Comparison of ENCODE assay signal across 21 cellular contexts in the genomic region with DNA sequence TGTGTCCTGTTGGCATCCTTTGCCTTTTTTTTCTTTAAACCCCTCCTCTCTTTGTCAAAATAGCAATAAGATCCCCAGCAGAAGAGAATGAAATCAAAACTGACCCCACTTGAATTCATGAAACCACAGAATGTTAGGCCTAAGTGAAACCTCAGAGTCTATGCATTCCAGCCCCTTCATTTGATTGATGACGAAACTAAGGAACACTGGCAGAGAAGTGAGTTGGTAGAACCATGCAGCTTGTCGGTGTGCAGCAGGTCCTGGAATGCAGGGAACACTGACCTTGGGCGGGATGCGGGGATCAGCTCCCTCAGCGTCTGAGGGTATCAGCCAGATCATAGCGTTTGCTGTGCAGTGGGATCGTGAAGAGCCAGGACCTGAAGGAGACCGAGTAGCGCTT. TPM values are rescaled to one million over a fixed set of nuclear protein-coding genes. Genes with fewer than 3 reads are reported as not detected.
A peak's percentile ranks its signal among the peaks of the same experiment; 100 is the strongest.
DNase-seq lines count a peak whose midpoint lies in the region; ATAC-seq, FAIRE-seq and TF ChIP-seq lines count a peak whose summit lies in the region.
"Had no signal": no experiment of that assay in that cellular context is flagged by ENCODE, and none has a peak within 500 bp of the region (broad histone marks: within the 10 kb centered on the region; RNA-seq: fewer than 3 reads in every experiment).

No MANE protein-coding gene starts in this region.

- no peak overlapping the region for H3K4me3 ChIP-seq in AG10803 (ENCODE audit: low read length)
- H3K4me3 ChIP-seq in mesenchymal stem cell (ENCODE audit: insufficient read depth in 1 of 2, low read depth in 1 of 2, low read length in 2 of 2) = no peak overlapping the region
- no peak overlapping the region for H3K4me3 ChIP-seq in CD8-positive, alpha-beta memory T cell (ENCODE audit: low read length)
- H3K4me3 ChIP-seq: A549, lung, skin epidermis had no signal

- H3K9ac ChIP-seq in mesenchymal stem cell (ENCODE audit: low read length) = no peak overlapping the region

- H3K9me3 Mint-ChIP-seq in activated CD8-positive, alpha-beta T cell treated with anti-CD3 and anti-CD28 coated beads, Interleukin-2, amount 10 ng/mL, durations not matched to agents 7 days and 5 days (ENCODE audit: insufficient read depth) = no peaks in the 10 kb centered on the region
- no peaks in the 10 kb centered on the region for H3K9me3 Mint-ChIP-seq in CD8-positive, alpha-beta memory T cell
- H3K9me3 Mint-ChIP-seq: activated naive CD8-positive, alpha-beta T cell treated with anti-CD3 and anti-CD28 coated beads, Interleukin-2, amount 10 ng/mL, durations not matched to agents 7 days and 5 days; activated T-cell treated with anti-CD3 and anti-CD28 coated beads, Interleukin-2, amount 50 U/mL, for 24 hours had no signal

- H2BK15ac ChIP-seq in mesenchymal stem cell (ENCODE audit: low read depth, poor library complexity, severe bottlenecking) = no peak overlapping the region

- WGBS in mesenchymal stem cell = 75% methylated on average over 9 of the region's 9 CpGs

- H2BK120ac ChIP-seq in mesenchymal stem cell (ENCODE audit: low read depth, low read length) = no peak overlapping the region

- H2BK5ac ChIP-seq in mesenchymal stem cell (ENCODE audit: low read depth, low read length, poor library complexity, severe bottlenecking) = no peak overlapping the region

- no peaks in the 10 kb centered on the region for H3K36me3 ChIP-seq in mesenchymal stem cell (ENCODE audit: control insufficient read depth in 1 of 2, insufficient read depth in 2 of 2, low read depth in 1 of 2, low read length in 2 of 2)
- H3K36me3 ChIP-seq in CD8-positive, alpha-beta memory T cell (ENCODE audit: insufficient read depth, low read length) = no peaks in the 10 kb centered on the region

- no peaks in the 10 kb centered on the region for H3K4me1 ChIP-seq in mesenchymal stem cell (ENCODE audit: control insufficient read depth, insufficient read depth, low read depth, low read length)
- H3K4me1 ChIP-seq in CD8-positive, alpha-beta memory T cell (ENCODE audit: insufficient read depth, low read length) = no peaks in the 10 kb centered on the region
- H3K4me1 ChIP-seq: A549 had no signal

- CTCF ChIA-PET in activated CD8-positive, alpha-beta T cell treated with anti-CD3 and anti-CD28 coated beads, Interleukin-2, amount 10 ng/mL, durations not matched to agents 7 days and 5 days (lab: Charles Lee) = interaction anchor here (1.0 to 2.1 kb wide), 3 partner anchors 26 to 242 kb away, joined by 3 to 5 read pairs (median 3); no protein-coding TSS in a partner anchor
- CTCF ChIA-PET in CD8-positive, alpha-beta memory T cell (lab: Charles Lee) = no interaction called here

- no peak overlapping the region for H3K4ac ChIP-seq in mesenchymal stem cell (ENCODE audit: low read depth in 1 of 2, low read length in 2 of 2)

- no peak for FAIRE-seq in HTR-8/SVneo (lab: Jason Lieb, UNC)
- FAIRE-seq: A549, H54 had no signal

- ATAC-seq in activated CD8-positive, alpha-beta T cell treated with anti-CD3 and anti-CD28 coated beads, Interleukin-2, amount 10 ng/mL, durations not matched to agents 7 days and 5 days = no peak
- ATAC-seq in HG02588 (IDR thresholded peaks at IDR 0.05; ENCODE audit: unreplicated experiment) = no peak
- ATAC-seq: A549 had no signal

- H3K36me3 Mint-ChIP-seq in activated CD8-positive, alpha-beta T cell treated with anti-CD3 and anti-CD28 coated beads, Interleukin-2, amount 10 ng/mL, durations not matched to agents 7 days and 5 days (ENCODE audit: low read depth) = peaks cover 24% of the 10 kb centered on the region
- peaks cover 0 to 2% (median 0%) of the 10 kb centered on the region in 3 donors for H3K36me3 Mint-ChIP-seq in CD8-positive, alpha-beta memory T cell

- no peak overlapping the region for H3K18ac ChIP-seq in mesenchymal stem cell (ENCODE audit: low read depth in 1 of 2, low read length in 2 of 2)

- no peaks in the 10 kb centered on the region for H3K9me3 ChIP-seq in mesenchymal stem cell (ENCODE audit: control insufficient read depth, low read length)
- no peaks in the 10 kb centered on the region for H3K9me3 ChIP-seq in CD8-positive, alpha-beta memory T cell (ENCODE audit: low read length)
- H3K9me3 ChIP-seq: A549 had no signal

- no peak for TF ChIP-seq CTCF in AG10803 (conservative IDR thresholded peaks at IDR 0.05; ENCODE audit: low read length)

- H3K4me1 Mint-ChIP-seq in activated CD8-positive, alpha-beta T cell treated with anti-CD3 and anti-CD28 coated beads, Interleukin-2, amount 10 ng/mL, durations not matched to agents 7 days and 5 days (ENCODE audit: low read depth) = peaks cover 38% of the 10 kb centered on the region
- peaks cover 0 to 8% (median 0%) of the 10 kb centered on the region in 3 donors for H3K4me1 Mint-ChIP-seq in CD8-positive, alpha-beta memory T cell

- no peak overlapping the region for H3K4me2 ChIP-seq in mesenchymal stem cell (ENCODE audit: low read length, poor library complexity, severe bottlenecking)
- H3K4me2 ChIP-seq: A549 had no signal

- no peak overlapping the region for H2BK12ac ChIP-seq in mesenchymal stem cell (ENCODE audit: low read length in 2 of 2)

- peak; percentile 12 for DNase-seq in AG10803 (ENCODE audit: low read depth)
- peak; percentile 7 for DNase-seq in HTR-8/SVneo (ENCODE audit: insufficient read length, low spot score)
- peak; percentile 82 for DNase-seq in amniotic epithelial cell (ENCODE audit: low read depth)
- DNase-seq in mesenchymal stem cell = peak; percentile 14
- no peak for DNase-seq in activated CD8-positive, alpha-beta T cell treated with anti-CD3 and anti-CD28 coated beads, Interleukin-2, amount 10 ng/mL, durations not matched to agents 7 days and 5 days
- DNase-seq in ecto neural progenitor cell (ENCODE audit: low spot score) = no peak
- no peak for DNase-seq in CD8-positive, alpha-beta memory T cell
- DNase-seq: activated CD4-positive, alpha-beta memory T cell treated with anti-CD3 and anti-CD28 coated beads for 36 hours; activated naive CD8-positive, alpha-beta T cell treated with anti-CD3 and anti-CD28 coated beads, Interleukin-2, amount 10 ng/mL, durations not matched to agents 7 days and 5 days; activated T-cell treated with anti-CD3 and anti-CD28 coated beads, Interleukin-2, amount 50 U/mL, for 24 hours; central memory CD4-positive, alpha-beta T cell; effector CD8-positive, alpha-beta T cell; NCI-H2081 treated with DMSO at 0.1 percent for 48 hours; NCI-H524 treated with DMSO at 0.1 percent for 48 hours; stimulated activated CD4-positive, alpha-beta T cell treated with anti-CD3 and anti-CD28 coated beads, Interleukin-4, amount 100 ng/mL, for 1 hour had no signal

- no peak overlapping the region for H3K23ac ChIP-seq in mesenchymal stem cell (ENCODE audit: low read length in 2 of 2)

- POLR2A ChIA-PET in activated CD8-positive, alpha-beta T cell treated with anti-CD3 and anti-CD28 coated beads, Interleukin-2, amount 10 ng/mL, durations not matched to agents 7 days and 5 days (lab: Charles Lee) = no interaction called here
- POLR2A ChIA-PET in CD8-positive, alpha-beta memory T cell (lab: Charles Lee) = no interaction called here

- H3K79me1 ChIP-seq in mesenchymal stem cell (replicated peaks; ENCODE audit: low read length, poor library complexity, severe bottlenecking) = no peaks in the 10 kb centered on the region

- H3K27me3 ChIP-seq in mesenchymal stem cell (ENCODE audit: control insufficient read depth in 1 of 2, insufficient read depth in 1 of 2, low read length in 2 of 2) = peaks cover 0 to 8% of the 10 kb centered on the region in 2 experiments
- no peaks in the 10 kb centered on the region for H3K27me3 ChIP-seq in CD8-positive, alpha-beta memory T cell (ENCODE audit: insufficient read depth, low read length, poor library complexity, severe bottlenecking)

- H3K4me3 Mint-ChIP-seq in activated CD8-positive, alpha-beta T cell treated with anti-CD3 and anti-CD28 coated beads, Interleukin-2, amount 10 ng/mL, durations not matched to agents 7 days and 5 days = no peak overlapping the region
- H3K4me3 Mint-ChIP-seq in CD8-positive, alpha-beta memory T cell = no peak overlapping the region
- H3K4me3 Mint-ChIP-seq: activated CD4-positive, alpha-beta memory T cell treated with anti-CD3 and anti-CD28 coated beads for 36 hours; activated naive CD8-positive, alpha-beta T cell treated with anti-CD3 and anti-CD28 coated beads, Interleukin-2, amount 10 ng/mL, durations not matched to agents 7 days and 5 days; activated T-cell treated with anti-CD3 and anti-CD28 coated beads, Interleukin-2, amount 50 U/mL, for 24 hours; CD14-positive monocyte had no signal

- H3K27me3 Mint-ChIP-seq in activated CD8-positive, alpha-beta T cell treated with anti-CD3 and anti-CD28 coated beads, Interleukin-2, amount 10 ng/mL, durations not matched to agents 7 days and 5 days (ENCODE audit: low read depth) = no peaks in the 10 kb centered on the region
- H3K27me3 Mint-ChIP-seq in CD8-positive, alpha-beta memory T cell = peaks cover 0 to 5% of the 10 kb centered on the region in 2 donors
- H3K27me3 Mint-ChIP-seq: activated naive CD8-positive, alpha-beta T cell treated with anti-CD3 and anti-CD28 coated beads, Interleukin-2, amount 10 ng/mL, durations not matched to agents 7 days and 5 days had no signal

- no peak overlapping the region for H3K27ac Mint-ChIP-seq in activated CD8-positive, alpha-beta T cell treated with anti-CD3 and anti-CD28 coated beads, Interleukin-2, amount 10 ng/mL, durations not matched to agents 7 days and 5 days
- H3K27ac Mint-ChIP-seq in CD8-positive, alpha-beta memory T cell = no peak overlapping the region
- H3K27ac Mint-ChIP-seq: activated CD4-positive, alpha-beta memory T cell treated with anti-CD3 and anti-CD28 coated beads for 36 hours; activated T-cell treated with anti-CD3 and anti-CD28 coated beads, Interleukin-2, amount 50 U/mL, for 24 hours had no signal

- H2AFZ ChIP-seq in mesenchymal stem cell (ENCODE audit: low read depth, low read length) = no peak overlapping the region

- no peak overlapping the region for H3K14ac ChIP-seq in mesenchymal stem cell (ENCODE audit: low read length in 2 of 2)

- no peak overlapping the region for H4K8ac ChIP-seq in mesenchymal stem cell (ENCODE audit: low read length)

- H4K91ac ChIP-seq in mesenchymal stem cell (ENCODE audit: low read length) = no peak overlapping the region

- H2AK5ac ChIP-seq in mesenchymal stem cell (ENCODE audit: low read length, severe bottlenecking) = no peak overlapping the region

- H3K27ac ChIP-seq in mesenchymal stem cell (ENCODE audit: low read length, poor library complexity, severe bottlenecking) = no peak overlapping the region
- no peak overlapping the region for H3K27ac ChIP-seq in CD8-positive, alpha-beta memory T cell (ENCODE audit: low read depth, low read length)
- H3K27ac ChIP-seq: A549, skin epidermis had no signal

RNA-seq across cellular contexts. Expression of a gene that starts 57.5 kb away (rescaled TPM):
- polyA plus RNA-seq in mesenchymal stem cell (2013, experiment 1 of 2) = 1.1 TPM
- 1.0 TPM for polyA plus RNA-seq in mesenchymal stem cell (2013, experiment 2 of 2)
- total RNA-seq in activated CD8-positive, alpha-beta T cell treated with anti-CD3 and anti-CD28 coated beads, Interleukin-2, amount 10 ng/mL, durations not matched to agents 7 days and 5 days = 10 to 100 TPM; 35.0 to 36.6 TPM
- 1 to 10 TPM; 8.3 to 9.4 TPM for total RNA-seq in CD8-positive, alpha-beta memory T cell
- 0.26 TPM for polyA plus RNA-seq in CD8-positive, alpha-beta memory T cell

Comparison
In these comparisons a context has a peak if more than half of its experiments do, and no peak if none do; other contexts are left out.
1. DNase-seq: peak in AG10803 (single experiment), HTR-8/SVneo (single experiment), amniotic epithelial cell (single experiment) and mesenchymal stem cell (single experiment); none in activated CD8-positive, alpha-beta T cell treated with anti-CD3 and anti-CD28 coated beads, Interleukin-2, amount 10 ng/mL, durations not matched to agents 7 days and 5 days (single experiment), ecto neural progenitor cell (single experiment) and CD8-positive, alpha-beta memory T cell (0 of 5).